1 cellular context compared by ENCODE assay signal in genomic region chrX:124478046-124478445, GRCh38.
TF ChIP-seq lines count a peak whose summit lies in the region.

No MANE protein-coding gene starts in this region.

TF ChIP-seq in HepG2, 621 proteins besides CTCF, POLR2A, EP300 and RAD21 (continued from another document):
- no peak for TF ChIP-seq ZNF512B (CRISPR knock-in tag; IDR thresholded peaks at IDR 0.05; ENCODE audit: borderline replicate concordance)
- TF ChIP-seq IKZF1 (IDR thresholded peaks at IDR 0.05) = no peak
- no peak for TF ChIP-seq MEIS2 (CRISPR knock-in tag; IDR thresholded peaks at IDR 0.05)
- no peak for TF ChIP-seq ESRRA (CRISPR knock-in tag; IDR thresholded peaks at IDR 0.05; ENCODE audit: low read depth)
- TF ChIP-seq ZNF891 (CRISPR knock-in tag; IDR thresholded peaks at IDR 0.05) = no peak
- TF ChIP-seq ZNF577 (CRISPR knock-in tag; IDR thresholded peaks at IDR 0.05; ENCODE audit: borderline replicate concordance, low read depth) = no peak
- no peak for TF ChIP-seq PBX3 (CRISPR knock-in tag; IDR thresholded peaks at IDR 0.05; ENCODE audit: borderline replicate concordance)
- no peak for TF ChIP-seq ZNF276 (CRISPR knock-in tag; IDR thresholded peaks at IDR 0.05; ENCODE audit: low read depth)
- no peak for TF ChIP-seq JUND (CRISPR knock-in tag; IDR thresholded peaks at IDR 0.05)
- TF ChIP-seq ZBTB33 (CRISPR knock-in tag; IDR thresholded peaks at IDR 0.05) = no peak
